13 cellular contexts compared by ENCODE assay signal in genomic region chr12:94721173-94721572, GRCh38.
DNase-seq lines count a peak whose midpoint lies in the region; ATAC-seq and FAIRE-seq lines count a peak whose summit lies in the region.
"Had no signal": no experiment of that assay in that cellular context is flagged by ENCODE, and none has a peak within 500 bp of the region (broad histone marks: within the 10 kb centered on the region; RNA-seq: fewer than 3 reads in every experiment).

No MANE protein-coding gene starts in this region.

- H3K9me3 Mint-ChIP-seq in memory B cell = no peaks in the 10 kb centered on the region

- H3K27ac Mint-ChIP-seq in memory B cell = peak overlapping the region; percentile 48

- ATAC-seq in GM18861 (IDR thresholded peaks at IDR 0.05; ENCODE audit: unreplicated experiment) = peak; percentile 96
- ATAC-seq in GM21619 (IDR thresholded peaks at IDR 0.05; ENCODE audit: unreplicated experiment) = peak; percentile 87
- ATAC-seq in HG03280 (IDR thresholded peaks at IDR 0.05; ENCODE audit: unreplicated experiment) = peak; percentile 82
- ATAC-seq in memory B cell (ENCODE audit: low read depth) = peak; percentile 94

- peaks cover 36% of the 10 kb centered on the region for H3K4me1 Mint-ChIP-seq in memory B cell

- DNase-seq in memory B cell (ENCODE audit: low spot score in 2 of 2) (peak; percentile 29 to 43), urothelium cell line (ENCODE audit: low spot score) (no peak), COR-L47 (lab: John Stamatoyannopoulos, UW) (no peak), ecto neural progenitor cell (ENCODE audit: low spot score) (no peak), NCI-H1694 (lab: John Stamatoyannopoulos, UW) (no peak)
- DNase-seq: activated naive CD4-positive, alpha-beta T cell treated with Interleukin-2 at 50 U/mL for 16 hours; DND-41; NCI-H526 treated with DMSO at 0.1 percent for 48 hours had no signal

- peaks cover 2% of the 10 kb centered on the region for H3K27me3 Mint-ChIP-seq in memory B cell

- H3K36me3 Mint-ChIP-seq in memory B cell = peaks cover 5% of the 10 kb centered on the region

- H3K4me3 Mint-ChIP-seq in memory B cell = peak overlapping the region; percentile 72

- FAIRE-seq in urothelium cell line (lab: Jason Lieb, UNC) = no peak
- FAIRE-seq: keratinocyte, TTC549 had no signal

Comparison
In these comparisons a context has a peak if more than half of its experiments do, and no peak if none do; other contexts are left out.
1. DNase-seq: peak in memory B cell (2 of 2); none in urothelium cell line (single experiment), COR-L47 (single experiment), ecto neural progenitor cell (single experiment) and NCI-H1694 (single experiment).
2. Peak in every context shown above with its lines, with median percentiles within 50 percentile points of each other: ATAC-seq.